Comparison of ENCODE assay signal across 8 cellular contexts in the genomic region with DNA sequence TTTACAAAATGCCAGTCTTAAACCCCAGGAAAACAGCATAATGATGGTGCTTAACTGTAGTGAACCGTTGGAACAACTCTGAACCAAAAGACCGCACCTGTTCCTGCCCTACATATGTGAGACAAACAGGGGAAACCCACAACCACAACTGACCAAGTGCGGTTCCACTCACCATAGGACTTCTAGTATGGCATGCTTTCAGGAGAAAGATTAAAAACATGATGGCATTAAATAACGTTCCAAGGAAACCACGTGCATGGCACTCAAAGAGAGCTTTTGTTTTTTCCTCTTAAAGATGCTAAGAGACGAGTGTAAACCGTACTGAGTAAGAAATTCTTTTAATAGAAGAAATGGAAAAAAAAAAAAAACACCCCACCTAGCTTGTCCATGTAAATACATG.
DNase-seq lines count a peak whose midpoint lies in the region; ATAC-seq and TF ChIP-seq lines count a peak whose summit lies in the region.

No MANE protein-coding gene starts in this region.

- H3K4me3 Mint-ChIP-seq in activated T-cell treated with anti-CD3 and anti-CD28 coated beads, Interleukin-2, amount 50 U/mL, for 72 hours, result no peak overlapping the region
- H3K4me3 Mint-ChIP-seq in T-helper 1 cell treated with Interleukin-12 subunit alpha and Interleukin-12 subunit beta and Interleukin-4 antibody, amounts not matched to agents 30 μg/mL and 1 μg/mL, for 36 hours, result peak overlapping the region; percentile 3
- no peak overlapping the region for H3K4me3 Mint-ChIP-seq in stimulated activated naive B cell treated with anti-CD40 and anti-IgM and Interleukin-4, amounts not matched to agents 10 μg/mL and 1 μg/mL and 100 μg/mL, for 72 hours
- no peak overlapping the region for H3K4me3 Mint-ChIP-seq in glutamatergic neuron (ENCODE audit: unreplicated experiment)

- ATAC-seq in activated T-cell treated with anti-CD3 and anti-CD28 coated beads, Interleukin-2, amount 50 U/mL, for 72 hours (replicated peaks in 1 of 2), result peak; percentile 61 to 67
- ATAC-seq in HG02884 (IDR thresholded peaks at IDR 0.05; ENCODE audit: unreplicated experiment) (peak; percentile 71), Right ventricle myocardium superior (ENCODE audit: poor library complexity) (no peak)
- ATAC-seq in stimulated activated naive B cell treated with anti-CD40 and anti-IgM and Interleukin-4, amounts not matched to agents 10 μg/mL and 1 μg/mL and 100 μg/mL, for 72 hours (replicated peaks), result peak; percentile 87 to 91

- H3K27me3 Mint-ChIP-seq in activated T-cell treated with anti-CD3 and anti-CD28 coated beads, Interleukin-2, amount 50 U/mL, for 72 hours (ENCODE audit: low read depth), result no peaks in the 10 kb centered on the region
- no peaks in the 10 kb centered on the region for H3K27me3 Mint-ChIP-seq in T-helper 1 cell treated with Interleukin-12 subunit alpha and Interleukin-12 subunit beta and Interleukin-4 antibody, amounts not matched to agents 30 μg/mL and 1 μg/mL, for 36 hours (ENCODE audit: low read depth)
- no peaks in the 10 kb centered on the region for H3K27me3 Mint-ChIP-seq in stimulated activated naive B cell treated with anti-CD40 and anti-IgM and Interleukin-4, amounts not matched to agents 10 μg/mL and 1 μg/mL and 100 μg/mL, for 72 hours
- peaks cover 1% of the 10 kb centered on the region for H3K27me3 Mint-ChIP-seq in glutamatergic neuron (ENCODE audit: unreplicated experiment)

- no peak for TF ChIP-seq CTCF in glutamatergic neuron (IDR thresholded peaks at IDR 0.05; ENCODE audit: partially characterized antibody, unreplicated experiment)

- peaks cover 0 to 3% of the 10 kb centered on the region in 2 donors for H3K9me3 Mint-ChIP-seq in activated T-cell treated with anti-CD3 and anti-CD28 coated beads, Interleukin-2, amount 50 U/mL, for 72 hours
- no peaks in the 10 kb centered on the region for H3K9me3 Mint-ChIP-seq in T-helper 1 cell treated with Interleukin-12 subunit alpha and Interleukin-12 subunit beta and Interleukin-4 antibody, amounts not matched to agents 30 μg/mL and 1 μg/mL, for 36 hours
- H3K9me3 Mint-ChIP-seq in stimulated activated naive B cell treated with anti-CD40 and anti-IgM and Interleukin-4, amounts not matched to agents 10 μg/mL and 1 μg/mL and 100 μg/mL, for 72 hours, result peaks cover 4 to 6% of the 10 kb centered on the region in 2 donors
- H3K9me3 Mint-ChIP-seq in glutamatergic neuron (ENCODE audit: unreplicated experiment), result no peaks in the 10 kb centered on the region

- peaks cover 14% of the 10 kb centered on the region for H3K4me1 Mint-ChIP-seq in activated T-cell treated with anti-CD3 and anti-CD28 coated beads, Interleukin-2, amount 50 U/mL, for 72 hours (ENCODE audit: low read depth)
- peaks cover 9% of the 10 kb centered on the region for H3K4me1 Mint-ChIP-seq in T-helper 1 cell treated with Interleukin-12 subunit alpha and Interleukin-12 subunit beta and Interleukin-4 antibody, amounts not matched to agents 30 μg/mL and 1 μg/mL, for 36 hours (ENCODE audit: low read depth)
- peaks cover 11 to 18% of the 10 kb centered on the region in 2 donors for H3K4me1 Mint-ChIP-seq in stimulated activated naive B cell treated with anti-CD40 and anti-IgM and Interleukin-4, amounts not matched to agents 10 μg/mL and 1 μg/mL and 100 μg/mL, for 72 hours
- no peaks in the 10 kb centered on the region for H3K4me1 Mint-ChIP-seq in glutamatergic neuron (ENCODE audit: low read depth, unreplicated experiment)

- H3K36me3 Mint-ChIP-seq in activated T-cell treated with anti-CD3 and anti-CD28 coated beads, Interleukin-2, amount 50 U/mL, for 72 hours (ENCODE audit: insufficient read depth in 2 of 2), result peaks cover 4 to 8% of the 10 kb centered on the region in 2 donors
- peaks cover 8% of the 10 kb centered on the region for H3K36me3 Mint-ChIP-seq in T-helper 1 cell treated with Interleukin-12 subunit alpha and Interleukin-12 subunit beta and Interleukin-4 antibody, amounts not matched to agents 30 μg/mL and 1 μg/mL, for 36 hours (ENCODE audit: low read depth)
- peaks cover 24 to 27% of the 10 kb centered on the region in 2 donors for H3K36me3 Mint-ChIP-seq in stimulated activated naive B cell treated with anti-CD40 and anti-IgM and Interleukin-4, amounts not matched to agents 10 μg/mL and 1 μg/mL and 100 μg/mL, for 72 hours
- no peaks in the 10 kb centered on the region for H3K36me3 Mint-ChIP-seq in glutamatergic neuron (ENCODE audit: unreplicated experiment)

- peak; percentile 32 to 39 for DNase-seq in activated T-cell treated with anti-CD3 and anti-CD28 coated beads, Interleukin-2, amount 50 U/mL, for 72 hours
- DNase-seq in activated T-cell treated with anti-CD3 and anti-CD28 coated beads, Interleukin-2, amount 50 U/mL, for 1 hour, result no peak
- peak; percentile 61 for DNase-seq in stimulated activated naive B cell treated with anti-CD40 and anti-IgM and Interleukin-4, amounts not matched to agents 10 μg/mL and 1 μg/mL and 100 μg/mL, for 72 hours
- DNase-seq in Right ventricle myocardium superior, result no peak
- DNase-seq in glutamatergic neuron, result no peak
- no peak for DNase-seq in DMS79 (lab: John Stamatoyannopoulos, UW)

- no peak overlapping the region for H3K27ac Mint-ChIP-seq in activated T-cell treated with anti-CD3 and anti-CD28 coated beads, Interleukin-2, amount 50 U/mL, for 72 hours
- peak overlapping the region; percentile 33 for H3K27ac Mint-ChIP-seq in T-helper 1 cell treated with Interleukin-12 subunit alpha and Interleukin-12 subunit beta and Interleukin-4 antibody, amounts not matched to agents 30 μg/mL and 1 μg/mL, for 36 hours
- H3K27ac Mint-ChIP-seq in stimulated activated naive B cell treated with anti-CD40 and anti-IgM and Interleukin-4, amounts not matched to agents 10 μg/mL and 1 μg/mL and 100 μg/mL, for 72 hours, result no peak overlapping the region
- H3K27ac Mint-ChIP-seq in glutamatergic neuron (ENCODE audit: unreplicated experiment), result no peak overlapping the region

- intact Hi-C loops in Right ventricle myocardium superior (cut with DNase I), result no loop called here

Comparison
In these comparisons a context has a peak if more than half of its experiments do, and no peak if none do; other contexts are left out.
1. DNase-seq: peak in activated T-cell treated with anti-CD3 and anti-CD28 coated beads, Interleukin-2, amount 50 U/mL, for 72 hours (2 of 2) and stimulated activated naive B cell treated with anti-CD40 and anti-IgM and Interleukin-4, amounts not matched to agents 10 μg/mL and 1 μg/mL and 100 μg/mL, for 72 hours (single experiment); none in activated T-cell treated with anti-CD3 and anti-CD28 coated beads, Interleukin-2, amount 50 U/mL, for 1 hour (single experiment), Right ventricle myocardium superior (single experiment), glutamatergic neuron (single experiment) and DMS79 (single experiment).